In the genomic region with DNA sequence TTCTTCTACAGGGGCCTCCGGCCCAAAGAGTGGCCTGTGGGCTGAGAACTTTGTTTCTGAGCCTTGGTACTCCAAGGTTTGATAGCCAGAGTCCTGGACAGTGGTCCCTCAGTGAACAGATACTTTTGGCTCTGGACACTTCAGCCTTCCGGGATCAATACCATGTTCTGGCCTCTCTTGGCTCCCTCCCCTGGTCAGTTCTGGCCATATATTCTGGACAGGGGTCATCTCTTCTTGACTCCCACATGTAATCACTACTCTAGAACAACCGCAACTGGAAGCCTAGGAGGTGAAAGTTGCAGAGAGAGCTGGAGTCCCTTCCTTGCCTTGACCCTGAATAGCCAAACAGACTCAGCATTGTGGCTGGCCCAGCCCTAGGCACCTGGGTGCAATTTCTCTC, we compare ENCODE assay signal across 17 cellular contexts. TPM values are rescaled to one million over a fixed set of nuclear protein-coding genes. Genes with fewer than 3 reads are reported as not detected.
DNase-seq lines count a peak whose midpoint lies in the region; ATAC-seq, FAIRE-seq and TF ChIP-seq lines count a peak whose summit lies in the region.
"Had no signal": no experiment of that assay in that cellular context is flagged by ENCODE, and none has a peak within 500 bp of the region (broad histone marks: within the 10 kb centered on the region; RNA-seq: fewer than 3 reads in every experiment).

No MANE protein-coding gene starts in this region.

- H3K9ac ChIP-seq in liver (ENCODE audit: low read depth in 1 of 2, low read length in 2 of 2) (no peak overlapping the region), HepG2 (ENCODE audit: insufficient read depth, low read depth, low read length) (no peak overlapping the region)
- H3K9ac ChIP-seq: KMS-11 had no signal

- no peak for FAIRE-seq in HepG2 (lab: Jason Lieb, UNC)
- FAIRE-seq: A204.1, H1 had no signal

- in situ Hi-C loops in HepG2 (cut with HindIII; ENCODE audit: extremely low pct_ligation_motif_present, low pct_unique_long_range_greater_than_20kb) = no loop called here

- H3K79me2 ChIP-seq in HepG2 (ENCODE audit: insufficient read depth, low read length) = no peaks in the 10 kb centered on the region

- no peak for TF ChIP-seq POLR2A in HepG2 (IDR thresholded peaks at IDR 0.05; ENCODE audit: insufficient read depth in 1 of 2, low read depth in 2 of 2, low read length in 2 of 2)

- H3K9me3 ChIP-seq in liver (ENCODE audit: control insufficient read depth in 4 of 4, low read length in 3 of 4) (no peaks in the 10 kb centered on the region), HepG2 (ENCODE audit: low read length) (no peaks in the 10 kb centered on the region)

- TF ChIP-seq CTCF in liver (IDR thresholded peaks at IDR 0.05; ENCODE audit: low read depth, low read length, missing input control) = peak; percentile 3
- TF ChIP-seq CTCF in HepG2 (CRISPR knock-in tag; IDR thresholded peaks at IDR 0.05) = no peak
- TF ChIP-seq CTCF in type B pancreatic cell (conservative IDR thresholded peaks at IDR 0.05) = no peak

- peaks cover 13 to 41% (median 37%) of the 10 kb centered on the region in 4 donors for H3K4me1 ChIP-seq in liver (ENCODE audit: control insufficient read depth in 4 of 4, insufficient read depth in 4 of 4, low read length in 3 of 4)
- H3K4me1 ChIP-seq in HepG2 (ENCODE audit: insufficient read depth, low read length) = peaks cover 39% of the 10 kb centered on the region

- POLR2A ChIA-PET in HepG2 (lab: Yijun Ruan, JAX) = no interaction called here

- H3K27ac Mint-ChIP-seq in activated T-helper 1 cell treated with anti-CD3 and anti-CD28 coated beads, Interleukin-12 subunit alpha, Interleukin-12 subunit beta, Interleukin-2, Interleukin-4 antibody, amounts not matched to agents 30 ng/mL and 10 ng/mL and 1 ng/mL, durations not matched to agents 14 hours and 24 hours and 36 hours = no peak overlapping the region
- H3K27ac Mint-ChIP-seq in memory B cell = no peak overlapping the region
- H3K27ac Mint-ChIP-seq in type B pancreatic cell = no peak overlapping the region

- TF ChIP-seq RAD21 in liver (IDR thresholded peaks at IDR 0.05) (peak in 1 of 2 donors; percentile 19), HepG2 (CRISPR knock-in tag; IDR thresholded peaks at IDR 0.05) (no peak)

- ATAC-seq in HepG2 (no peak), memory B cell (ENCODE audit: low read depth) (no peak)
- ATAC-seq: Panc1 had no signal

- no peak overlapping the region; the same call in 1 of the 2 replicates for H3K4me2 ChIP-seq in HepG2 (ENCODE audit: low read depth, low read length)
- H3K4me2 ChIP-seq: KMS-11 had no signal

- H4K20me1 ChIP-seq in HepG2 (ENCODE audit: insufficient read depth, low read length) = no peaks in the 10 kb centered on the region

- peaks cover 49% of the 10 kb centered on the region for H3K27me3 Mint-ChIP-seq in activated T-helper 1 cell treated with anti-CD3 and anti-CD28 coated beads, Interleukin-12 subunit alpha, Interleukin-12 subunit beta, Interleukin-2, Interleukin-4 antibody, amounts not matched to agents 30 ng/mL and 10 ng/mL and 1 ng/mL, durations not matched to agents 14 hours and 24 hours and 36 hours (ENCODE audit: insufficient read depth)
- H3K27me3 Mint-ChIP-seq in memory B cell = peaks cover 17% of the 10 kb centered on the region
- peaks cover 65% of the 10 kb centered on the region for H3K27me3 Mint-ChIP-seq in type B pancreatic cell

- H3K27me3 ChIP-seq in liver (ENCODE audit: control insufficient read depth in 4 of 4, insufficient read depth in 4 of 4, low read length in 3 of 4) (no peaks in the 10 kb centered on the region), HepG2 (ENCODE audit: control insufficient read depth in 1 of 2, insufficient read depth in 2 of 2, low read length in 2 of 2) (peaks cover 3 to 14% of the 10 kb centered on the region in 2 experiments; a peak in 4 of 5 replicates)

- no peaks in the 10 kb centered on the region for H3K9me3 Mint-ChIP-seq in activated T-helper 1 cell treated with anti-CD3 and anti-CD28 coated beads, Interleukin-12 subunit alpha, Interleukin-12 subunit beta, Interleukin-2, Interleukin-4 antibody, amounts not matched to agents 30 ng/mL and 10 ng/mL and 1 ng/mL, durations not matched to agents 14 hours and 24 hours and 36 hours
- H3K9me3 Mint-ChIP-seq in memory B cell = no peaks in the 10 kb centered on the region
- no peaks in the 10 kb centered on the region for H3K9me3 Mint-ChIP-seq in type B pancreatic cell

- DNase-seq in HepG2 (ENCODE audit: low spot score) (no peak), memory B cell (ENCODE audit: low spot score in 2 of 2) (no peak), type B pancreatic cell (ENCODE audit: extremely low spot score, unreplicated experiment) (no peak), glomerular visceral epithelial cell (ENCODE audit: extremely low spot score) (no peak), nucleus accumbens (lab: John Stamatoyannopoulos, UW) (no peak), NCI-H2171 treated with DMSO at 0.1 percent for 48 hours (lab: John Stamatoyannopoulos, UW) (no peak)
- no peak for DNase-seq in activated T-helper 1 cell treated with anti-CD3 and anti-CD28 coated beads, Interleukin-12 subunit alpha, Interleukin-12 subunit beta, Interleukin-2, Interleukin-4 antibody, amounts not matched to agents 30 ng/mL and 10 ng/mL and 1 ng/mL, durations not matched to agents 14 hours and 24 hours and 36 hours (ENCODE audit: low spot score)
- DNase-seq: CD4-positive, CD25-positive, alpha-beta regulatory T cell; DMS 273 treated with DMSO at 0.1 percent for 48 hours; NCI-H187 treated with DMSO at 0.1 percent for 48 hours; NCI-H510A; Right ventricle myocardium superior had no signal

- H3K4me1 Mint-ChIP-seq in activated T-helper 1 cell treated with anti-CD3 and anti-CD28 coated beads, Interleukin-12 subunit alpha, Interleukin-12 subunit beta, Interleukin-2, Interleukin-4 antibody, amounts not matched to agents 30 ng/mL and 10 ng/mL and 1 ng/mL, durations not matched to agents 14 hours and 24 hours and 36 hours (ENCODE audit: low read depth) = peaks cover 32% of the 10 kb centered on the region
- H3K4me1 Mint-ChIP-seq in memory B cell = peaks cover 21% of the 10 kb centered on the region
- peaks cover 25% of the 10 kb centered on the region for H3K4me1 Mint-ChIP-seq in type B pancreatic cell (ENCODE audit: unreplicated experiment)

- WGBS in liver = 63% methylated on average over 3 of the region's 3 CpGs
- 97% methylated on average over 3 of the region's 3 CpGs for WGBS in HepG2 (ENCODE audit: low lambda C conversion rate)

- H3K4me3 Mint-ChIP-seq in activated T-helper 1 cell treated with anti-CD3 and anti-CD28 coated beads, Interleukin-12 subunit alpha, Interleukin-12 subunit beta, Interleukin-2, Interleukin-4 antibody, amounts not matched to agents 30 ng/mL and 10 ng/mL and 1 ng/mL, durations not matched to agents 14 hours and 24 hours and 36 hours = peak overlapping the region; percentile 19
- H3K4me3 Mint-ChIP-seq in memory B cell = peak overlapping the region; percentile 21
- H3K4me3 Mint-ChIP-seq in type B pancreatic cell = peak overlapping the region; percentile 65

- BruUV-seq in HepG2 (replicated peaks; lab: Mats Ljungman, UMichigan) = no TSS peak

- intact Hi-C loops in HepG2 (cut with micrococcal nuclease; ENCODE audit: unreplicated experiment) = no loop called here
- intact Hi-C loops in activated T-helper 1 cell treated with anti-CD3 and anti-CD28 coated beads, Interleukin-12 subunit alpha, Interleukin-12 subunit beta, Interleukin-2, Interleukin-4 antibody, amounts not matched to agents 30 ng/mL and 10 ng/mL and 1 ng/mL, durations not matched to agents 14 hours and 24 hours and 36 hours (cut with micrococcal nuclease) = loop anchor here (5.0 kb wide), 1 partner anchor 50 kb away; no protein-coding TSS in a partner anchor

- no peak overlapping the region for H2AFZ ChIP-seq in HepG2 (ENCODE audit: low read length)

- H3K27ac ChIP-seq in liver (ENCODE audit: low read depth in 1 of 2, low read length in 2 of 2) = no peak overlapping the region
- H3K27ac ChIP-seq in HepG2 (ENCODE audit: extremely low read length, insufficient read depth, low read length) = no peak overlapping the region
- H3K27ac ChIP-seq: KMS-11 had no signal

- no peaks in the 10 kb centered on the region for H3K36me3 Mint-ChIP-seq in activated T-helper 1 cell treated with anti-CD3 and anti-CD28 coated beads, Interleukin-12 subunit alpha, Interleukin-12 subunit beta, Interleukin-2, Interleukin-4 antibody, amounts not matched to agents 30 ng/mL and 10 ng/mL and 1 ng/mL, durations not matched to agents 14 hours and 24 hours and 36 hours (ENCODE audit: low read depth)
- no peaks in the 10 kb centered on the region for H3K36me3 Mint-ChIP-seq in memory B cell
- no peaks in the 10 kb centered on the region for H3K36me3 Mint-ChIP-seq in type B pancreatic cell
- H3K36me3 Mint-ChIP-seq: CD4-positive, CD25-positive, alpha-beta regulatory T cell had no signal

- no peak for TF ChIP-seq EP300 in HepG2 (IDR thresholded peaks at IDR 0.05; ENCODE audit: low read depth in 2 of 2, low read length in 2 of 2)
- no peak for TF ChIP-seq EP300 in HepG2 (CRISPR knock-in tag; IDR thresholded peaks at IDR 0.05; ENCODE audit: borderline replicate concordance)

- H3K4me3 ChIP-seq in liver (ENCODE audit: low read depth in 1 of 3, low read length in 3 of 3) (no peak overlapping the region), HepG2 (replicated peaks in 1 of 3; ENCODE audit: insufficient read depth in 1 of 3, low read depth in 2 of 3, low read length in 3 of 3) (no peak overlapping the region)

- CTCF ChIA-PET in HepG2 (lab: Yijun Ruan, JAX; ENCODE audit: low intra/inter-chr PET ratio, low total read pairs) = no interaction called here

- peaks cover 0 to 3% (median 0%) of the 10 kb centered on the region in 4 donors for H3K36me3 ChIP-seq in liver (ENCODE audit: control insufficient read depth in 4 of 4, insufficient read depth in 3 of 4, low read depth in 1 of 4, low read length in 3 of 4)
- no peaks in the 10 kb centered on the region for H3K36me3 ChIP-seq in HepG2 (replicated peaks in 1 of 2; ENCODE audit: control insufficient read depth in 1 of 2, insufficient read depth in 2 of 2, low read length in 2 of 2)

RNA-seq across cellular contexts. Expression of a gene that starts 2.3 kb away (rescaled TPM):
- under 1 TPM; 0.75 to 0.89 TPM for total RNA-seq in liver
- polyA plus RNA-seq in liver = 10 to 100 TPM in 1 of 2 donors, 1 to 10 TPM in 1; 5.5 to 18.1 TPM
- 0.45 and 1.3 TPM in 2 replicates for total RNA-seq in HepG2 (2016; rRNA removed; fragmentation: Illumina TruSeq; extraction: Trizol)
- 0.71 and 0.79 TPM in 2 replicates for total RNA-seq in HepG2 (2016; cell fraction: cytosol; rRNA removed; fragmentation: Illumina TruSeq; extraction: Trizol; ENCODE audit: low read depth)
- 0.42 and 0.91 TPM in 2 replicates for total RNA-seq in HepG2 (2016; cell fraction: insoluble cytoplasmic fraction; rRNA removed; fragmentation: Illumina TruSeq; extraction: Trizol)
- 1.1 and 1.2 TPM in 2 replicates for total RNA-seq in HepG2 (2016; cell fraction: membrane; rRNA removed; fragmentation: Illumina TruSeq; extraction: Trizol)
- 1.8 and 2.1 TPM in 2 replicates for total RNA-seq in HepG2 (2016; cell fraction: nucleus; rRNA removed; fragmentation: Illumina TruSeq; extraction: Trizol)
- polyA plus RNA-seq in HepG2 (2011; rRNA removed) = 4.3 and 8.4 TPM in 2 replicates
- polyA plus RNA-seq in HepG2 (2011; cell fraction: cytosol; rRNA removed) = 3.6 and 3.9 TPM in 2 replicates
- 10.4 and 14.9 TPM in 2 replicates for polyA plus RNA-seq in HepG2 (2011; cell fraction: nucleus; rRNA removed)
- polyA plus RNA-seq in HepG2 (2012) = 14.7 and 15.9 TPM in 2 replicates
- polyA plus RNA-seq in HepG2 (2016; cell fraction: cytosol; fragmentation: Illumina TruSeq; extraction: Trizol; ENCODE audit: low read depth) = 1.8 and 2.1 TPM in 2 replicates
- 1.9 and 2.5 TPM in 2 replicates for polyA plus RNA-seq in HepG2 (2016; cell fraction: insoluble cytoplasmic fraction; fragmentation: Illumina TruSeq; extraction: Trizol; ENCODE audit: low read depth)
- 2.8 and 3.5 TPM in 2 replicates for polyA plus RNA-seq in HepG2 (2016; cell fraction: membrane; fragmentation: Illumina TruSeq; extraction: Trizol; ENCODE audit: low read depth)
- polyA plus RNA-seq in HepG2 (2016; cell fraction: nucleus; fragmentation: Illumina TruSeq; extraction: Trizol; ENCODE audit: insufficient read depth, low read depth) = 5.0 and 7.0 TPM in 2 replicates
- 0.72 and 4.8 TPM in 2 replicates for polyA minus RNA-seq in HepG2 (2011; rRNA and poly(A)+ RNA removed; ENCODE audit: low replicate concordance)
- 4.1 and 11.0 TPM in 2 replicates for polyA minus RNA-seq in HepG2 (2011; cell fraction: cytosol; rRNA and poly(A)+ RNA removed)
- 2.3 and 3.7 TPM in 2 replicates for polyA minus RNA-seq in HepG2 (2011; cell fraction: nucleus; rRNA and poly(A)+ RNA removed)
- total RNA-seq in activated T-helper 1 cell treated with anti-CD3 and anti-CD28 coated beads, Interleukin-12 subunit alpha, Interleukin-12 subunit beta, Interleukin-2, Interleukin-4 antibody, amounts not matched to agents 30 ng/mL and 10 ng/mL and 1 ng/mL, durations not matched to agents 14 hours and 24 hours and 36 hours = 0.54 TPM in 1 of 2 replicates, not detected in the other
- total RNA-seq in type B pancreatic cell (ENCODE audit: low replicate concordance) = 8.6 and 10.4 TPM in 2 replicates
- total RNA-seq: CD4-positive, CD25-positive, alpha-beta regulatory T cell had no signal

RNA-seq across cellular contexts. Expression of a gene that starts 35.7 kb away (rescaled TPM):
- total RNA-seq in liver (100 to 1,000 TPM in 1 of 2 donors, 10 to 100 TPM in 1; 47.2 to 106 TPM), HepG2 (2016; rRNA removed; fragmentation: Illumina TruSeq; extraction: Trizol) (not detected in 2 replicates), type B pancreatic cell (ENCODE audit: low replicate concordance) (14.0 and 20.4 TPM in 2 replicates)
- polyA plus RNA-seq in liver (100 to 1,000 TPM in 1 of 2 donors, 10 to 100 TPM in 1; 80.2 to 152 TPM), HepG2 (2011; rRNA removed) (2.6 and 4.2 TPM in 2 replicates)
- not detected in 2 replicates for total RNA-seq in HepG2 (2016; cell fraction: cytosol; rRNA removed; fragmentation: Illumina TruSeq; extraction: Trizol; ENCODE audit: low read depth)
- total RNA-seq in HepG2 (2016; cell fraction: insoluble cytoplasmic fraction; rRNA removed; fragmentation: Illumina TruSeq; extraction: Trizol) = not detected in 2 replicates
- not detected in 2 replicates for total RNA-seq in HepG2 (2016; cell fraction: membrane; rRNA removed; fragmentation: Illumina TruSeq; extraction: Trizol)
- total RNA-seq in HepG2 (2016; cell fraction: nucleus; rRNA removed; fragmentation: Illumina TruSeq; extraction: Trizol) = 0.31 TPM in 1 of 2 replicates, not detected in the other
- 1.4 and 3.7 TPM in 2 replicates for polyA plus RNA-seq in HepG2 (2011; cell fraction: cytosol; rRNA removed)
- 3.4 and 4.2 TPM in 2 replicates for polyA plus RNA-seq in HepG2 (2011; cell fraction: nucleus; rRNA removed)
- polyA plus RNA-seq in HepG2 (2012) = 1.4 and 2.2 TPM in 2 replicates
- polyA plus RNA-seq in HepG2 (2016; cell fraction: cytosol; fragmentation: Illumina TruSeq; extraction: Trizol; ENCODE audit: low read depth) = not detected in 2 replicates
- not detected in 2 replicates for polyA plus RNA-seq in HepG2 (2016; cell fraction: insoluble cytoplasmic fraction; fragmentation: Illumina TruSeq; extraction: Trizol; ENCODE audit: low read depth)
- not detected in 2 replicates for polyA plus RNA-seq in HepG2 (2016; cell fraction: membrane; fragmentation: Illumina TruSeq; extraction: Trizol; ENCODE audit: low read depth)
- not detected in 2 replicates for polyA plus RNA-seq in HepG2 (2016; cell fraction: nucleus; fragmentation: Illumina TruSeq; extraction: Trizol; ENCODE audit: insufficient read depth, low read depth)
- polyA minus RNA-seq in HepG2 (2011; rRNA and poly(A)+ RNA removed; ENCODE audit: low replicate concordance) = 1.7 and 3.0 TPM in 2 replicates
- 2.6 TPM in 1 of 2 replicates, not detected in the other for polyA minus RNA-seq in HepG2 (2011; cell fraction: cytosol; rRNA and poly(A)+ RNA removed)
- 1.4 and 2.9 TPM in 2 replicates for polyA minus RNA-seq in HepG2 (2011; cell fraction: nucleus; rRNA and poly(A)+ RNA removed)
- total RNA-seq in activated T-helper 1 cell treated with anti-CD3 and anti-CD28 coated beads, Interleukin-12 subunit alpha, Interleukin-12 subunit beta, Interleukin-2, Interleukin-4 antibody, amounts not matched to agents 30 ng/mL and 10 ng/mL and 1 ng/mL, durations not matched to agents 14 hours and 24 hours and 36 hours = 181 and 184 TPM in 2 replicates

RNA-seq across cellular contexts. Expression of a gene that starts 52.9 kb away (rescaled TPM):
- 100 to 1,000 TPM; 107 to 171 TPM for total RNA-seq in liver
- 100 to 1,000 TPM in 1 of 2 donors, 10 to 100 TPM in 1; 85.6 to 108 TPM for polyA plus RNA-seq in liver
- 40.0 and 72.3 TPM in 2 replicates for total RNA-seq in HepG2 (2016; rRNA removed; fragmentation: Illumina TruSeq; extraction: Trizol)
- 44.5 and 47.1 TPM in 2 replicates for total RNA-seq in HepG2 (2016; cell fraction: cytosol; rRNA removed; fragmentation: Illumina TruSeq; extraction: Trizol; ENCODE audit: low read depth)
- 32.3 and 72.1 TPM in 2 replicates for total RNA-seq in HepG2 (2016; cell fraction: insoluble cytoplasmic fraction; rRNA removed; fragmentation: Illumina TruSeq; extraction: Trizol)
- total RNA-seq in HepG2 (2016; cell fraction: membrane; rRNA removed; fragmentation: Illumina TruSeq; extraction: Trizol) = 63.3 and 69.6 TPM in 2 replicates
- total RNA-seq in HepG2 (2016; cell fraction: nucleus; rRNA removed; fragmentation: Illumina TruSeq; extraction: Trizol) = 64.1 and 81.7 TPM in 2 replicates
- 87.6 and 124 TPM in 2 replicates for polyA plus RNA-seq in HepG2 (2011; rRNA removed)
- polyA plus RNA-seq in HepG2 (2011; cell fraction: cytosol; rRNA removed) = 96.8 and 105 TPM in 2 replicates
- 190 and 210 TPM in 2 replicates for polyA plus RNA-seq in HepG2 (2011; cell fraction: nucleus; rRNA removed)
- 61.9 and 91.6 TPM in 2 replicates for polyA plus RNA-seq in HepG2 (2012)
- polyA plus RNA-seq in HepG2 (2016; cell fraction: cytosol; fragmentation: Illumina TruSeq; extraction: Trizol; ENCODE audit: low read depth) = 41.6 and 44.0 TPM in 2 replicates
- 33.2 and 41.2 TPM in 2 replicates for polyA plus RNA-seq in HepG2 (2016; cell fraction: insoluble cytoplasmic fraction; fragmentation: Illumina TruSeq; extraction: Trizol; ENCODE audit: low read depth)
- 58.0 and 63.5 TPM in 2 replicates for polyA plus RNA-seq in HepG2 (2016; cell fraction: membrane; fragmentation: Illumina TruSeq; extraction: Trizol; ENCODE audit: low read depth)
- polyA plus RNA-seq in HepG2 (2016; cell fraction: nucleus; fragmentation: Illumina TruSeq; extraction: Trizol; ENCODE audit: insufficient read depth, low read depth) = 111 TPM in 2 replicates
- 1.5 and 247 TPM in 2 replicates for polyA minus RNA-seq in HepG2 (2011; rRNA and poly(A)+ RNA removed; ENCODE audit: low replicate concordance)
- 58.2 and 68.6 TPM in 2 replicates for polyA minus RNA-seq in HepG2 (2011; cell fraction: cytosol; rRNA and poly(A)+ RNA removed)
- polyA minus RNA-seq in HepG2 (2011; cell fraction: nucleus; rRNA and poly(A)+ RNA removed) = 75.4 and 86.5 TPM in 2 replicates
- 29.1 and 30.3 TPM in 2 replicates for total RNA-seq in activated T-helper 1 cell treated with anti-CD3 and anti-CD28 coated beads, Interleukin-12 subunit alpha, Interleukin-12 subunit beta, Interleukin-2, Interleukin-4 antibody, amounts not matched to agents 30 ng/mL and 10 ng/mL and 1 ng/mL, durations not matched to agents 14 hours and 24 hours and 36 hours
- total RNA-seq in type B pancreatic cell (ENCODE audit: low replicate concordance) = 19.0 and 20.8 TPM in 2 replicates

Comparison
In these comparisons a context has a peak if more than half of its experiments do, and no peak if none do; other contexts are left out.
1. RNA of a gene that starts 35.7 kb away (total RNA-seq): 181 to 184 TPM in activated T-helper 1 cell treated with anti-CD3 and anti-CD28 coated beads, Interleukin-12 subunit alpha, Interleukin-12 subunit beta, Interleukin-2, Interleukin-4 antibody, amounts not matched to agents 30 ng/mL and 10 ng/mL and 1 ng/mL, durations not matched to agents 14 hours and 24 hours and 36 hours, 47.2 to 106 TPM in liver and 14.0 to 20.4 TPM in type B pancreatic cell; 0.31 TPM in HepG2; every median in the first group is over 10 times any median in the second.
2. Peak in every context shown above with its lines, with median percentiles within 50 percentile points of each other: H3K4me3 Mint-ChIP-seq.